Comparison of ENCODE assay signal across 9 cellular contexts in the genomic region with DNA sequence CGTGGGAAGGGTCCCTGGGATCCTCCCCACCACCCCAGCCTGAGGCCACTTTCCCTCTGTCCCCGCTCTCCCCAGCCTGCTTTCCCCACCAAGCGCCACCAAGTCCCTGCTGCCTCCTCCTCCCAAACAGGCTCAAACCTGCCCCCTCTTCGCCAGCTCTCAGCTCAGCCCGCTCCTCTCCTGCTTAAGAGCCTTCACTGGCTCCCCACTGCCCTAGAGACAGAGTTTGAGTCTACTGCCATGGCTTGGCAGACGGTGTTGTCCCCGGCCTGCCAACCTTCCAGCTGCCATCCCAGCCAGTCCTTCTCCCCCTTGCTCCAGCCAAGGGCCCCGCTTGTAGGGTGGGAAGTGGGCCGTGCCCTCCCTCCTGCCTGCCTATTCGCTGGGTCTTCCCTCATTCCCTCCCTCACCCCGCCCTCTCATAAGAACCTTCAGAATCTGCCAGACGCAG. TPM values are rescaled to one million over a fixed set of nuclear protein-coding genes. Genes with fewer than 3 reads are reported as not detected.
DNase-seq lines count a peak whose midpoint lies in the region; ATAC-seq and TF ChIP-seq lines count a peak whose summit lies in the region.
"Had no signal": no experiment of that assay in that cellular context is flagged by ENCODE, and none has a peak within 500 bp of the region (broad histone marks: within the 10 kb centered on the region; RNA-seq: fewer than 3 reads in every experiment).

No MANE protein-coding gene starts in this region.

- H3K79me2 ChIP-seq in PC-9 (ENCODE audit: low read depth) = peaks cover 89% of the 10 kb centered on the region
- peaks cover 87% of the 10 kb centered on the region for H3K79me2 ChIP-seq in osteoblast (ENCODE audit: insufficient read depth, low read length)

- no peaks in the 10 kb centered on the region for H3K9me2 ChIP-seq in PC-9 (ENCODE audit: insufficient read depth)

- H3K36me3 Mint-ChIP-seq in CD4-positive, alpha-beta T cell (ENCODE audit: low read depth) = peaks cover 55% of the 10 kb centered on the region

- H3K4me3 Mint-ChIP-seq in CD4-positive, alpha-beta T cell = peak overlapping the region; percentile 43

- no peaks in the 10 kb centered on the region for H3K9me3 ChIP-seq in CD4-positive, alpha-beta T cell (ENCODE audit: control insufficient read depth, low read length)
- H3K9me3 ChIP-seq in PC-9 (ENCODE audit: insufficient read depth, low read depth) (no peaks in the 10 kb centered on the region), osteoblast (ENCODE audit: low read depth, low read length) (no peaks in the 10 kb centered on the region), HAP-1 (no peaks in the 10 kb centered on the region)

- no peak overlapping the region for H3K4me3 ChIP-seq in PC-9
- H3K4me3 ChIP-seq in osteoblast (ENCODE audit: insufficient read depth, low read length) = no peak overlapping the region
- no peak overlapping the region for H3K4me3 ChIP-seq in HAP-1

- no peaks in the 10 kb centered on the region for H3K27me3 ChIP-seq in CD4-positive, alpha-beta T cell (ENCODE audit: control insufficient read depth, insufficient read depth, low read length)
- no peaks in the 10 kb centered on the region for H3K27me3 ChIP-seq in PC-9 (ENCODE audit: insufficient read depth, low read depth)
- H3K27me3 ChIP-seq in osteoblast (ENCODE audit: insufficient read depth, low read length) = no peaks in the 10 kb centered on the region
- H3K27me3 ChIP-seq in HAP-1 (ENCODE audit: low read depth) = no peaks in the 10 kb centered on the region

- H3K27ac ChIP-seq in CD4-positive, alpha-beta T cell (ENCODE audit: low read depth, low read length) = no peak overlapping the region
- H3K27ac ChIP-seq in PC-9 (peak overlapping the region; percentile 98), epithelial cell of prostate (peak overlapping the region; percentile 99), osteoblast (ENCODE audit: low read depth, low read length) (peak overlapping the region; percentile 38), caudate nucleus (ENCODE audit: low read depth, low read length) (no peak overlapping the region)

- H3K36me3 ChIP-seq in PC-9 (ENCODE audit: low read depth) (no peaks in the 10 kb centered on the region), osteoblast (ENCODE audit: insufficient read depth, low read length) (peaks cover 3% of the 10 kb centered on the region), HAP-1 (replicated peaks) (no peaks in the 10 kb centered on the region)

- H4K20me1 ChIP-seq in PC-9 (ENCODE audit: insufficient read depth) = no peaks in the 10 kb centered on the region
- H4K20me1 ChIP-seq in osteoblast (ENCODE audit: insufficient read depth, low read length) = no peaks in the 10 kb centered on the region

- CTCF ChIA-PET in CD4-positive, alpha-beta T cell (lab: Charles Lee) = no interaction called here
- CTCF ChIA-PET in PC-9 (lab: Charles Lee) = no interaction called here

- TF ChIP-seq CTCF in CD4-positive, alpha-beta T cell (IDR thresholded peaks at IDR 0.05) = no peak
- TF ChIP-seq CTCF in PC-9 (conservative IDR thresholded peaks at IDR 0.05) (no peak), osteoblast (IDR thresholded peaks at IDR 0.05; ENCODE audit: extremely low read depth, low read depth, low read length) (no peak)

- in situ Hi-C loops in HAP-1 (cut with MboI; ENCODE audit: low sequenced_read_pairs) = no loop called here

- POLR2A ChIA-PET in CD4-positive, alpha-beta T cell (lab: Charles Lee) = no interaction called here
- POLR2A ChIA-PET in PC-9 (lab: Charles Lee; ENCODE audit: unreplicated experiment) = no interaction called here

- H3K4me1 ChIP-seq in PC-9 (replicated peaks; ENCODE audit: insufficient read depth) = peaks cover 81% of the 10 kb centered on the region
- peaks cover 33% of the 10 kb centered on the region for H3K4me1 ChIP-seq in osteoblast (ENCODE audit: insufficient read depth, low read length)
- H3K4me1 ChIP-seq in HAP-1 = no peaks in the 10 kb centered on the region

- peaks cover 60% of the 10 kb centered on the region for H3F3A ChIP-seq in PC-9 (ENCODE audit: insufficient read depth, low read depth)

- intact Hi-C loops in CD4-positive, alpha-beta T cell (cut with DNase I, micrococcal nuclease) = loop anchor here in 1 of 2 experiments (5.0 kb wide), 1 partner anchor 32 kb away; no protein-coding TSS in a partner anchor
- intact Hi-C loops in PC-9 (cut with micrococcal nuclease; ENCODE audit: unreplicated experiment) = loop anchor here (5.0 kb wide), 1 partner anchor 148 kb away; no protein-coding TSS in a partner anchor

- no peak for ATAC-seq in CD4-positive, alpha-beta T cell (ENCODE audit: poor library complexity)
- ATAC-seq in HG03280 (IDR thresholded peaks at IDR 0.05; ENCODE audit: unreplicated experiment) (no peak), GM18511 (IDR thresholded peaks at IDR 0.05; ENCODE audit: unreplicated experiment) (no peak)

- peak overlapping the region; percentile 86 for H3K27ac Mint-ChIP-seq in CD4-positive, alpha-beta T cell

- no peak overlapping the region for H2AFZ ChIP-seq in PC-9
- H2AFZ ChIP-seq in osteoblast (ENCODE audit: low read length) = no peak overlapping the region

- H3K4me1 Mint-ChIP-seq in CD4-positive, alpha-beta T cell (ENCODE audit: low read depth) = peaks cover 93% of the 10 kb centered on the region

- no peaks in the 10 kb centered on the region for H3K9me3 Mint-ChIP-seq in CD4-positive, alpha-beta T cell

- DNase-seq in CD4-positive, alpha-beta T cell = no peak
- DNase-seq in PC-9 = no peak
- no peak for DNase-seq in epithelial cell of prostate (ENCODE audit: low read depth, low spot score)
- DNase-seq in osteoblast (ENCODE audit: insufficient read length, low spot score, missing footprints) = no peak
- DNase-seq in HAP-1 (ENCODE audit: low spot score in 2 of 2) = no peak
- DNase-seq in caudate nucleus (lab: John Stamatoyannopoulos, UW) = no peak
- DNase-seq: activated CD4-positive, alpha-beta T cell treated with anti-CD3 and anti-CD28 coated beads for 48 hours had no signal

- H3K4me2 ChIP-seq in PC-9 (no peak overlapping the region), osteoblast (ENCODE audit: insufficient read depth, low read length) (no peak overlapping the region)

- BruUV-seq in PC-9 (replicated peaks; lab: Mats Ljungman, UMichigan) = no TSS peak

- no peaks in the 10 kb centered on the region for H3K27me3 Mint-ChIP-seq in CD4-positive, alpha-beta T cell

RNA-seq across cellular contexts. Expression of a gene that starts 11.1 kb away (rescaled TPM):
- 100 to 1,000 TPM; 145 to 147 TPM for total RNA-seq in CD4-positive, alpha-beta T cell
- total RNA-seq in PC-9 (2021) (65.3 and 76.5 TPM in 2 replicates), osteoblast (28.0 and 32.9 TPM in 2 replicates)

RNA-seq across cellular contexts. Expression of a gene that starts 56.3 kb away (rescaled TPM):
- 10 to 100 TPM; 31.9 to 33.9 TPM for total RNA-seq in CD4-positive, alpha-beta T cell
- total RNA-seq in PC-9 (2021) = 114 and 121 TPM in 2 replicates
- total RNA-seq in osteoblast = 57.9 and 71.3 TPM in 2 replicates

Comparison
In these comparisons a context has a peak if more than half of its experiments do, and no peak if none do; other contexts are left out.
1. H3K27ac ChIP-seq: peak in PC-9 (single experiment), epithelial cell of prostate (single experiment) and osteoblast (single experiment); none in CD4-positive, alpha-beta T cell (single experiment) and caudate nucleus (single experiment).